Comparison of ENCODE assay signal across 8 cellular contexts in genomic region chr2:37625781-37626548, GRCh38. TPM values are rescaled to one million over a fixed set of nuclear protein-coding genes. Genes with fewer than 3 reads are reported as not detected.
DNase-seq lines count a peak whose midpoint lies in the region; ATAC-seq and TF ChIP-seq lines count a peak whose summit lies in the region.

No MANE protein-coding gene starts in this region.

- H3K4me1 ChIP-seq in lower lobe of right lung, result peaks cover 20% of the 10 kb centered on the region
- peaks cover 17% of the 10 kb centered on the region for H3K4me1 ChIP-seq in suprapubic skin

- WGBS in suprapubic skin, result 77% methylated on average over 12 of the region's 12 CpGs

- no peaks in the 10 kb centered on the region for H3K27me3 ChIP-seq in lower lobe of right lung (ENCODE audit: low read depth)
- no peaks in the 10 kb centered on the region for H3K27me3 ChIP-seq in suprapubic skin

- no peak for TF ChIP-seq EP300 in suprapubic skin (IDR thresholded peaks at IDR 0.05)

- ATAC-seq in GM18858 (IDR thresholded peaks at IDR 0.05; ENCODE audit: unreplicated experiment), result peak; percentile 30
- peak; percentile 34 for ATAC-seq in HG03457 (IDR thresholded peaks at IDR 0.05; ENCODE audit: unreplicated experiment)
- ATAC-seq in lower lobe of right lung, result peak; percentile 56 to 57
- ATAC-seq in GM21723 (IDR thresholded peaks at IDR 0.05; ENCODE audit: unreplicated experiment), result no peak

- peak; percentile 58 for DNase-seq in activated T-cell treated with anti-CD3 and anti-CD28 coated beads, Interleukin-2, amount 50 U/mL, for 1 hour
- DNase-seq in lower lobe of right lung (no peak), suprapubic skin (ENCODE audit: low spot score in 2 of 2) (no peak), hepatic stellate cell (ENCODE audit: low spot score) (no peak), NCI-H2107 (lab: John Stamatoyannopoulos, UW) (no peak)

- H3K9me3 ChIP-seq in lower lobe of right lung (no peaks in the 10 kb centered on the region), suprapubic skin (no peaks in the 10 kb centered on the region)

- H3K36me3 ChIP-seq in lower lobe of right lung, result no peaks in the 10 kb centered on the region
- H3K36me3 ChIP-seq in suprapubic skin, result no peaks in the 10 kb centered on the region

- H3K4me3 ChIP-seq in lower lobe of right lung, result no peak overlapping the region
- H3K4me3 ChIP-seq in suprapubic skin, result no peak overlapping the region

- H3K27ac ChIP-seq in lower lobe of right lung (no peak overlapping the region), suprapubic skin (peak overlapping the region; percentile 39)

- intact Hi-C loops in lower lobe of right lung (cut with DNase I), result no loop called here

- TF ChIP-seq CTCF in lower lobe of right lung (IDR thresholded peaks at IDR 0.05) (no peak), suprapubic skin (IDR thresholded peaks at IDR 0.05) (no peak)

- TF ChIP-seq POLR2A in suprapubic skin (IDR thresholded peaks at IDR 0.05), result no peak

RNA-seq across cellular contexts. Expression of gene CDC42EP3, which starts 45.5 kb away (rescaled TPM):
- 73.1 TPM for total RNA-seq in lower lobe of right lung
- total RNA-seq in suprapubic skin, result 10 to 100 TPM in 3 of 4 donors, 1 to 10 TPM in 1; 9.0 to 38.0 (median 23.5) TPM
